ENCODE assay signal across 18 cellular contexts in the genomic region with DNA sequence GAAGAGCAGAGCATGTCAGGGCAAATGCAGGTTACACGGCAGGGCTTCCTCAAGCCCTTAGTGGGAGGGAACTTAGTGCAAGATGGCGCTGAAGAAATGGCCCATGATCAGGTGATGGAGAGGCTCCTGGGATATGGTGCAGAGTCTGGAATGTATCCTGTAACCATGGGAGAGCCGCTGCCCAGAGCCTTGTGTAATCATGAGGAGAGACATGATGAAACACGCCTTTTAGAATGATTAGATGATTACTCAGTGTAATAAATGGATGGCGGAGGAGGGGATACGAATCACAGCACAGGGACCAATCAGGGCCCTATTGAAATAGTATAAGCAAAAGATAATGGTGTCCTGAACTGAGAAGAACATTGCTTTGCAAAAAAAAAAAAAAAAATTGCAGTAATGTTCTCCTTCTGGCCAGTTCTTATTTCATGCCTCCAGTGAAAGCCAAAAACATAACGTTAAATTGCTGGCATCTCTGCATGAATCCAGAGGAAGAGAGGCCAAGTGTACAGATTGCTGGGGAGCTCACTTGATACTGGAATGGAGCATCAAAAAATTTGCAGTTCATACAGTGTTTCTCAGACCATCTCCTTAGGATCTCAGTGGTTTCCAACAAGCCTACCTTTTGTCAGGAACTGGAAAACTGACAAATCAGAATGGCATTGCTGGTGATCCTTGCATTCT.
DNase-seq lines count a peak whose midpoint lies in the region; ATAC-seq lines count a peak whose summit lies in the region.
"Had no signal": no experiment of that assay in that cellular context is flagged by ENCODE, and none has a peak within 500 bp of the region (broad histone marks: within the 10 kb centered on the region; RNA-seq: fewer than 3 reads in every experiment).

No MANE protein-coding gene starts in this region.

- H2BK12ac ChIP-seq in mesenchymal stem cell (ENCODE audit: low read length in 2 of 2) = no peak overlapping the region

- no peak overlapping the region for H3K4me3 Mint-ChIP-seq in stimulated activated memory B cell treated with anti-CD40 and anti-IgM and Interleukin-4, amounts not matched to agents 10 μg/mL and 1 μg/mL and 100 μg/mL, for 72 hours
- H3K4me3 Mint-ChIP-seq: activated naive CD4-positive, alpha-beta T cell treated with anti-CD3 and anti-CD28 coated beads, Interleukin-2, amount 50 U/mL, for 24 hours; CD8-positive, alpha-beta memory T cell; nephron progenitor cell had no signal

- H3K9ac ChIP-seq in mesenchymal stem cell (ENCODE audit: low read length) = peak overlapping the region; percentile 11
- H3K9ac ChIP-seq: SK-N-SH had no signal

- no peak overlapping the region for H3K4me3 ChIP-seq in mesenchymal stem cell (ENCODE audit: insufficient read depth in 1 of 2, low read depth in 1 of 2, low read length in 2 of 2)
- H3K4me3 ChIP-seq: K562, right lobe of liver had no signal

- H3K36me3 ChIP-seq in mesenchymal stem cell (ENCODE audit: control insufficient read depth in 1 of 2, insufficient read depth in 2 of 2, low read depth in 1 of 2, low read length in 2 of 2) = no peaks in the 10 kb centered on the region
- H3K36me3 ChIP-seq: right lobe of liver had no signal

- H3K9me3 ChIP-seq in mesenchymal stem cell (ENCODE audit: control insufficient read depth, low read length) = no peaks in the 10 kb centered on the region
- H3K9me3 ChIP-seq: right lobe of liver, SK-N-SH had no signal

- H3K4ac ChIP-seq in mesenchymal stem cell (ENCODE audit: low read depth in 1 of 2, low read length in 2 of 2) = no peak overlapping the region

- DNase-seq in ELR (ENCODE audit: low read depth) (peak; percentile 13), NCI-H1930 (lab: John Stamatoyannopoulos, UW) (peak; percentile 32 to 54), cerebellar cortex (ENCODE audit: low spot score) (peak; percentile 87), mesenchymal stem cell (no peak), OCI-M1 (lab: John Stamatoyannopoulos, UW) (no peak)
- no peak for DNase-seq in stimulated activated CD4-positive, alpha-beta T cell treated with anti-CD3 and anti-CD28 coated beads, Interleukin-4, amount 100 ng/mL, for 4 hours
- DNase-seq: CD8-positive, alpha-beta memory T cell; GOT3; NCI-H1436 treated with DMSO at 0.1 percent for 48 hours; nephron progenitor cell; right lobe of liver; SK-N-SH; stimulated activated naive CD8-positive, alpha-beta T cell treated with anti-CD3 and anti-CD28 coated beads, Interleukin-15, Interleukin-2, amounts not matched to agents 100 U/mL and 50 U/mL, for 24 hours had no signal

- no peaks in the 10 kb centered on the region for H3K4me1 ChIP-seq in mesenchymal stem cell (ENCODE audit: control insufficient read depth, insufficient read depth, low read depth, low read length)
- H3K4me1 ChIP-seq: right lobe of liver had no signal

- no peak overlapping the region for H3K4me2 ChIP-seq in mesenchymal stem cell (ENCODE audit: low read length, poor library complexity, severe bottlenecking)
- H3K4me2 ChIP-seq: SK-N-SH had no signal

- no peak overlapping the region for H2AFZ ChIP-seq in mesenchymal stem cell (ENCODE audit: low read depth, low read length)

- no peak overlapping the region for H2BK120ac ChIP-seq in mesenchymal stem cell (ENCODE audit: low read depth, low read length)

- no peak overlapping the region for H2BK5ac ChIP-seq in mesenchymal stem cell (ENCODE audit: low read depth, low read length, poor library complexity, severe bottlenecking)

- H3K27me3 ChIP-seq in mesenchymal stem cell (ENCODE audit: control insufficient read depth in 1 of 2, insufficient read depth in 1 of 2, low read length in 2 of 2) = no peaks in the 10 kb centered on the region
- H3K27me3 ChIP-seq: right lobe of liver had no signal

- H3K18ac ChIP-seq in mesenchymal stem cell (ENCODE audit: low read depth in 1 of 2, low read length in 2 of 2) = no peak overlapping the region

- H3K14ac ChIP-seq in mesenchymal stem cell (ENCODE audit: low read length in 2 of 2) = no peak overlapping the region

- peaks cover 14% of the 10 kb centered on the region for H3K9me3 Mint-ChIP-seq in stimulated activated memory B cell treated with anti-CD40 and anti-IgM and Interleukin-4, amounts not matched to agents 10 μg/mL and 1 μg/mL and 100 μg/mL, for 72 hours

- no peak for ATAC-seq in GM18870 (IDR thresholded peaks at IDR 0.05; ENCODE audit: unreplicated experiment)
- no peak for ATAC-seq in stimulated activated memory B cell treated with anti-CD40 and anti-IgM and Interleukin-4, amounts not matched to agents 10 μg/mL and 1 μg/mL and 100 μg/mL, for 72 hours
- ATAC-seq: K562; right lobe of liver; stimulated activated naive CD8-positive, alpha-beta T cell treated with anti-CD3 and anti-CD28 coated beads, Interleukin-15, Interleukin-2, amounts not matched to agents 100 U/mL and 50 U/mL, for 24 hours had no signal

- no peaks in the 10 kb centered on the region for H3K36me3 Mint-ChIP-seq in stimulated activated memory B cell treated with anti-CD40 and anti-IgM and Interleukin-4, amounts not matched to agents 10 μg/mL and 1 μg/mL and 100 μg/mL, for 72 hours
- H3K36me3 Mint-ChIP-seq: activated naive CD4-positive, alpha-beta T cell treated with anti-CD3 and anti-CD28 coated beads, Interleukin-2, amount 50 U/mL, for 24 hours; CD8-positive, alpha-beta memory T cell had no signal

- no peak overlapping the region for H4K8ac ChIP-seq in mesenchymal stem cell (ENCODE audit: low read length)

- no peak overlapping the region for H3K27ac ChIP-seq in mesenchymal stem cell (ENCODE audit: low read length, poor library complexity, severe bottlenecking)
- H3K27ac ChIP-seq: right lobe of liver, VCaP had no signal

- no peaks in the 10 kb centered on the region for H3K4me1 Mint-ChIP-seq in stimulated activated memory B cell treated with anti-CD40 and anti-IgM and Interleukin-4, amounts not matched to agents 10 μg/mL and 1 μg/mL and 100 μg/mL, for 72 hours
- H3K4me1 Mint-ChIP-seq: activated naive CD4-positive, alpha-beta T cell treated with anti-CD3 and anti-CD28 coated beads, Interleukin-2, amount 50 U/mL, for 24 hours; CD8-positive, alpha-beta memory T cell; nephron progenitor cell had no signal

- H4K91ac ChIP-seq in mesenchymal stem cell (ENCODE audit: low read length) = no peak overlapping the region

- H3K23ac ChIP-seq in mesenchymal stem cell (ENCODE audit: low read length in 2 of 2) = no peak overlapping the region

- H2AK5ac ChIP-seq in mesenchymal stem cell (ENCODE audit: low read length, severe bottlenecking) = no peak overlapping the region

- WGBS in mesenchymal stem cell = 83% methylated on average over 7 of the region's 7 CpGs

- H3K79me1 ChIP-seq in mesenchymal stem cell (replicated peaks; ENCODE audit: low read length, poor library complexity, severe bottlenecking) = no peaks in the 10 kb centered on the region

- H2BK15ac ChIP-seq in mesenchymal stem cell (ENCODE audit: low read depth, poor library complexity, severe bottlenecking) = no peak overlapping the region

- H3K27ac Mint-ChIP-seq in stimulated activated memory B cell treated with anti-CD40 and anti-IgM and Interleukin-4, amounts not matched to agents 10 μg/mL and 1 μg/mL and 100 μg/mL, for 72 hours = no peak overlapping the region
- H3K27ac Mint-ChIP-seq: activated naive CD4-positive, alpha-beta T cell treated with anti-CD3 and anti-CD28 coated beads, Interleukin-2, amount 50 U/mL, for 24 hours; CD8-positive, alpha-beta memory T cell; nephron progenitor cell had no signal

- no peaks in the 10 kb centered on the region for H3K27me3 Mint-ChIP-seq in stimulated activated memory B cell treated with anti-CD40 and anti-IgM and Interleukin-4, amounts not matched to agents 10 μg/mL and 1 μg/mL and 100 μg/mL, for 72 hours
- H3K27me3 Mint-ChIP-seq: activated naive CD4-positive, alpha-beta T cell treated with anti-CD3 and anti-CD28 coated beads, Interleukin-2, amount 50 U/mL, for 24 hours; CD8-positive, alpha-beta memory T cell had no signal

Comparison
In these comparisons a context has a peak if more than half of its experiments do, and no peak if none do; other contexts are left out.
1. DNase-seq: peak in ELR (single experiment), NCI-H1930 (2 of 2) and cerebellar cortex (single experiment); none in mesenchymal stem cell (single experiment), stimulated activated CD4-positive, alpha-beta T cell treated with anti-CD3 and anti-CD28 coated beads, Interleukin-4, amount 100 ng/mL, for 4 hours (0 of 2) and OCI-M1 (single experiment).